Comparison of ENCODE assay signal across 2 cellular contexts in genomic region chr16:69324013-69324531, GRCh38.
TF ChIP-seq lines count a peak whose summit lies in the region.

No MANE protein-coding gene starts in this region.

TF ChIP-seq in HCT116, 20 proteins besides CTCF, POLR2A, EP300 and RAD21:
- TF ChIP-seq EZH2 (IDR thresholded peaks at IDR 0.05) (no peak), FOSL1 (IDR thresholded peaks at IDR 0.05; ENCODE audit: low read depth) (no peak), TCF7L2 (IDR thresholded peaks at IDR 0.05; ENCODE audit: borderline replicate concordance, extremely low read depth, insufficient read depth, insufficient read length) (no peak), CEBPB (IDR thresholded peaks at IDR 0.05; ENCODE audit: low read depth) (no peak), SIN3A (IDR thresholded peaks at IDR 0.05; ENCODE audit: low read depth) (no peak), POLR2AphosphoS5 (IDR thresholded peaks at IDR 0.05; ENCODE audit: low read depth, low read length) (no peak; the same call in 1 of the 2 replicates), ZNF274 (IDR thresholded peaks at IDR 0.05; ENCODE audit: low read depth, low read length) (no peak), ZFX (IDR thresholded peaks at IDR 0.05) (no peak)

TF ChIP-seq in endothelial cell of umbilical vein, 7 proteins besides CTCF, POLR2A, EP300 and RAD21:
- TF ChIP-seq JUN (IDR thresholded peaks at IDR 0.05; ENCODE audit: borderline replicate concordance, insufficient read depth, insufficient read length, low read depth) (no peak), FOS (IDR thresholded peaks at IDR 0.05; ENCODE audit: borderline replicate concordance, insufficient read depth, low read length) (no peak), POLR2AphosphoS5 (IDR thresholded peaks at IDR 0.05; ENCODE audit: insufficient read depth, low read depth, low read length) (no peak), MAX (IDR thresholded peaks at IDR 0.05; ENCODE audit: insufficient read depth, insufficient read length) (no peak), MYC (IDR thresholded peaks at IDR 0.05; ENCODE audit: low read depth, low read length) (no peak), EZH2 (IDR thresholded peaks at IDR 0.05; ENCODE audit: borderline replicate concordance, low read depth, low read length, severe bottlenecking) (no peak), GATA2 (IDR thresholded peaks at IDR 0.05; ENCODE audit: insufficient read depth, insufficient read length, low read depth, low read length) (no peak)
TF ChIP-seq in endothelial cell of umbilical vein: peak in this region for 0.
